8 cellular contexts compared by ENCODE assay signal in genomic region chr2:26764078-26764887, GRCh38.
A peak's percentile ranks its signal among the peaks of the same experiment; 100 is the strongest.
DNase-seq lines count a peak whose midpoint lies in the region; ATAC-seq and TF ChIP-seq lines count a peak whose summit lies in the region.

A gene with protein sequence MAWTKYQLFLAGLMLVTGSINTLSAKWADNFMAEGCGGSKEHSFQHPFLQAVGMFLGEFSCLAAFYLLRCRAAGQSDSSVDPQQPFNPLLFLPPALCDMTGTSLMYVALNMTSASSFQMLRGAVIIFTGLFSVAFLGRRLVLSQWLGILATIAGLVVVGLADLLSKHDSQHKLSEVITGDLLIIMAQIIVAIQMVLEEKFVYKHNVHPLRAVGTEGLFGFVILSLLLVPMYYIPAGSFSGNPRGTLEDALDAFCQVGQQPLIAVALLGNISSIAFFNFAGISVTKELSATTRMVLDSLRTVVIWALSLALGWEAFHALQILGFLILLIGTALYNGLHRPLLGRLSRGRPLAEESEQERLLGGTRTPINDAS (plus strand): TSS chr2:26764284. CDS start chr2:26764350, 66 bp downstream.

- DNase-seq in NOMO-1 treated with DMSO at 0.1 percent for 48 hours (lab: John Stamatoyannopoulos, UW; ENCODE audit: unreplicated experiment), result peak; percentile 67
- DNase-seq in activated T-cell treated with anti-CD3 and anti-CD28 coated beads for 24 hours (ENCODE audit: low read depth), result peak; percentile 75
- peak; percentile 71 for DNase-seq in epidermal melanocyte (ENCODE audit: insufficient read length, low spot score)
- DNase-seq in middle frontal gyrus (ENCODE audit: extremely low spot score, low spot score), result peak; percentile 77
- DNase-seq in stimulated activated CD8-positive, alpha-beta memory T cell treated with anti-CD3 and anti-CD28 coated beads, Interleukin-2, amount 100 ng/mL, for 1 hour (ENCODE audit: low read depth in 2 of 2), result peak; percentile 65 to 75

- TF ChIP-seq CTCF in C4-2B (conservative IDR thresholded peaks at IDR 0.05), result no peak

- ATAC-seq in GM19328 (IDR thresholded peaks at IDR 0.05; ENCODE audit: unreplicated experiment) (peak; percentile 59), HG03521 (IDR thresholded peaks at IDR 0.05; ENCODE audit: unreplicated experiment) (peak; percentile 83)

- H3K27ac ChIP-seq in C4-2B, result peak within 1 kb of the TSS; percentile 72

Comparison
In these comparisons a context has a peak if more than half of its experiments do, and no peak if none do; other contexts are left out.
1. Peak in every context shown above with its lines: DNase-seq, ATAC-seq and H3K27ac ChIP-seq.